1 cellular context compared by ENCODE assay signal in the genomic region with DNA sequence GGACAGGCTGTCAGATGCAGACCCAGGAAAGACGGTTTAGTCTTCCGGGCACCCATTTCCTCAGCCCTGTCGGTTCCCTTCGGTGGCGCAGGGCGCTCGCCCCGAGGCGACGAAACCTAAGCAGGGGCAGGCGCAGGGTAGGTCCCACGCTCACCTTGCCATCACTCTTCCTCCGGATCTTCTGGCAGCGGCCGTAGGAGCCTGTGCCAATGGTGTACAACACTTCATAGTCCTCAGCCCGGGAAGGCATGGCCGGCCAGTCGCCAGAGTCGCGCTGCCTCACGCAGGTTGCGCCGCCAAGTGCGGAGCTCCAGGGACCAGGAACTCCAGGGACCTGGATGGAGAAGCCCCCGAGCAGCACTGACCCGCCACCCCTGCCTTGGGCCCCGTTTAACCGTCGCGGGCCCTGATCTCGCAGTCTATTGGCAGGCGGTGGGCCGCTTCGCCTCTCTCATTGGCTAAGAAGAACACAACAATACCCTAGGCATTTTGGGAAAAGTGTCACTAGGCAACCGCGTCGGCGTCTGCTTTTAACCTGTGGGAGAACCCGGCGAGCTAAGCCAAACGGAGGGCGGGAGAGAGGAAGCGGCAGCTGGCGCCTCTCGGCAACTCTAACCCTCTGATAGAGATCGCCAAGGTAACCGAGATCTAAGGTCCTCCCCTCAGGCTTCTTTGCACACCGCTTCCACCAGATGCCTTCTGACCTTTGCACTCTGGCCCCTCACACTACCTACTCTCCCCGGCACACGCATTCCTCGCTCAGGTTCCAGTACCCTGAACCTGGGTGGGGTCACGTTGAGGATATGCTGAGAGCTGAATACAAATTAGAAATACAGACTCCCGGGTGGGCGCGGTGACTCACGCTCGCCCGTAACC.
TF ChIP-seq lines count a peak whose summit lies in the region.

TSS of gene NEK2 (minus strand) at position 392 of the 876 bp plus-strand sequence. CDS start at position 250, 142 bp downstream.

TF ChIP-seq in K562, 482 proteins besides CTCF, POLR2A, EP300 and RAD21 (continued from another document and continues in another):
- TF ChIP-seq, protein P1, sequence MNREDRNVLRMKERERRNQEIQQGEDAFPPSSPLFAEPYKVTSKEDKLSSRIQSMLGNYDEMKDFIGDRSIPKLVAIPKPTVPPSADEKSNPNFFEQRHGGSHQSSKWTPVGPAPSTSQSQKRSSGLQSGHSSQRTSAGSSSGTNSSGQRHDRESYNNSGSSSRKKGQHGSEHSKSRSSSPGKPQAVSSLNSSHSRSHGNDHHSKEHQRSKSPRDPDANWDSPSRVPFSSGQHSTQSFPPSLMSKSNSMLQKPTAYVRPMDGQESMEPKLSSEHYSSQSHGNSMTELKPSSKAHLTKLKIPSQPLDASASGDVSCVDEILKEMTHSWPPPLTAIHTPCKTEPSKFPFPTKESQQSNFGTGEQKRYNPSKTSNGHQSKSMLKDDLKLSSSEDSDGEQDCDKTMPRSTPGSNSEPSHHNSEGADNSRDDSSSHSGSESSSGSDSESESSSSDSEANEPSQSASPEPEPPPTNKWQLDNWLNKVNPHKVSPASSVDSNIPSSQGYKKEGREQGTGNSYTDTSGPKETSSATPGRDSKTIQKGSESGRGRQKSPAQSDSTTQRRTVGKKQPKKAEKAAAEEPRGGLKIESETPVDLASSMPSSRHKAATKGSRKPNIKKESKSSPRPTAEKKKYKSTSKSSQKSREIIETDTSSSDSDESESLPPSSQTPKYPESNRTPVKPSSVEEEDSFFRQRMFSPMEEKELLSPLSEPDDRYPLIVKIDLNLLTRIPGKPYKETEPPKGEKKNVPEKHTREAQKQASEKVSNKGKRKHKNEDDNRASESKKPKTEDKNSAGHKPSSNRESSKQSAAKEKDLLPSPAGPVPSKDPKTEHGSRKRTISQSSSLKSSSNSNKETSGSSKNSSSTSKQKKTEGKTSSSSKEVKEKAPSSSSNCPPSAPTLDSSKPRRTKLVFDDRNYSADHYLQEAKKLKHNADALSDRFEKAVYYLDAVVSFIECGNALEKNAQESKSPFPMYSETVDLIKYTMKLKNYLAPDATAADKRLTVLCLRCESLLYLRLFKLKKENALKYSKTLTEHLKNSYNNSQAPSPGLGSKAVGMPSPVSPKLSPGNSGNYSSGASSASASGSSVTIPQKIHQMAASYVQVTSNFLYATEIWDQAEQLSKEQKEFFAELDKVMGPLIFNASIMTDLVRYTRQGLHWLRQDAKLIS (CRISPR knock-in tag; IDR thresholded peaks at IDR 0.05), result peak; percentile 73
- no peak for TF ChIP-seq HNRNPK (IDR thresholded peaks at IDR 0.05; ENCODE audit: low read depth, low read length, poor library complexity, severe bottlenecking)
- TF ChIP-seq, protein P2, sequence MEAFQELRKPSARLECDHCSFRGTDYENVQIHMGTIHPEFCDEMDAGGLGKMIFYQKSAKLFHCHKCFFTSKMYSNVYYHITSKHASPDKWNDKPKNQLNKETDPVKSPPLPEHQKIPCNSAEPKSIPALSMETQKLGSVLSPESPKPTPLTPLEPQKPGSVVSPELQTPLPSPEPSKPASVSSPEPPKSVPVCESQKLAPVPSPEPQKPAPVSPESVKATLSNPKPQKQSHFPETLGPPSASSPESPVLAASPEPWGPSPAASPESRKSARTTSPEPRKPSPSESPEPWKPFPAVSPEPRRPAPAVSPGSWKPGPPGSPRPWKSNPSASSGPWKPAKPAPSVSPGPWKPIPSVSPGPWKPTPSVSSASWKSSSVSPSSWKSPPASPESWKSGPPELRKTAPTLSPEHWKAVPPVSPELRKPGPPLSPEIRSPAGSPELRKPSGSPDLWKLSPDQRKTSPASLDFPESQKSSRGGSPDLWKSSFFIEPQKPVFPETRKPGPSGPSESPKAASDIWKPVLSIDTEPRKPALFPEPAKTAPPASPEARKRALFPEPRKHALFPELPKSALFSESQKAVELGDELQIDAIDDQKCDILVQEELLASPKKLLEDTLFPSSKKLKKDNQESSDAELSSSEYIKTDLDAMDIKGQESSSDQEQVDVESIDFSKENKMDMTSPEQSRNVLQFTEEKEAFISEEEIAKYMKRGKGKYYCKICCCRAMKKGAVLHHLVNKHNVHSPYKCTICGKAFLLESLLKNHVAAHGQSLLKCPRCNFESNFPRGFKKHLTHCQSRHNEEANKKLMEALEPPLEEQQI (IDR thresholded peaks at IDR 0.05), result no peak
- TF ChIP-seq ZBTB8A (IDR thresholded peaks at IDR 0.05; ENCODE audit: partially characterized antibody), result no peak
- peak; percentile 94 for TF ChIP-seq SMARCE1 (IDR thresholded peaks at IDR 0.05)
- TF ChIP-seq ZBTB17 (CRISPR knock-in tag; IDR thresholded peaks at IDR 0.05), result 0 out of 2 replicates have a peak, but pooled peaks have one; percentile 52
- TF ChIP-seq SMAD3 (CRISPR knock-in tag; conservative IDR thresholded peaks at IDR 0.05), result no peak
- no peak for TF ChIP-seq MAFK (IDR thresholded peaks at IDR 0.05; ENCODE audit: low read length)
- TF ChIP-seq NR1H2 (CRISPR knock-in tag; IDR thresholded peaks at IDR 0.05), result no peak
- TF ChIP-seq TCF7 (IDR thresholded peaks at IDR 0.05; ENCODE audit: borderline replicate concordance), result no peak
- TF ChIP-seq ELF2 (CRISPR knock-in tag; IDR thresholded peaks at IDR 0.05), result no peak
- TF ChIP-seq AFF1 (IDR thresholded peaks at IDR 0.05; ENCODE audit: low read depth in 1 of 2, partially characterized antibody in 2 of 2), result peak; percentile 35 to 66
- no peak for TF ChIP-seq ZNF77 (CRISPR knock-in tag; IDR thresholded peaks at IDR 0.05)
- TF ChIP-seq PHF8 (IDR thresholded peaks at IDR 0.05; ENCODE audit: borderline replicate concordance, low read length), result peak; percentile 86
- no peak; the same call in 1 of the 2 replicates for TF ChIP-seq NCOA6 (IDR thresholded peaks at IDR 0.05)
- no peak for TF ChIP-seq RREB1 (CRISPR knock-in tag; IDR thresholded peaks at IDR 0.05)
- no peak for TF ChIP-seq THRAP3 (IDR thresholded peaks at IDR 0.05; ENCODE audit: borderline replicate concordance)
- no peak for TF ChIP-seq ARID2 (IDR thresholded peaks at IDR 0.05)
- TF ChIP-seq HNRNPL (IDR thresholded peaks at IDR 0.05; ENCODE audit: low read depth, low read length), result 0 out of 2 replicates have a peak, but pooled peaks have one; percentile 43
- no peak for TF ChIP-seq ZNF146 (CRISPR knock-in tag; IDR thresholded peaks at IDR 0.05; ENCODE audit: unreplicated experiment)
- no peak for TF ChIP-seq ZNF140 (CRISPR knock-in tag; IDR thresholded peaks at IDR 0.05)
- TF ChIP-seq KLF10 (CRISPR knock-in tag; IDR thresholded peaks at IDR 0.05), result no peak
- no peak for TF ChIP-seq CREBBP (IDR thresholded peaks at IDR 0.05; ENCODE audit: low read depth, low read length)
- TF ChIP-seq ZNF311 (CRISPR knock-in tag; IDR thresholded peaks at IDR 0.05), result no peak
- TF ChIP-seq HINFP (tag; conservative IDR thresholded peaks at IDR 0.05; ENCODE audit: low read depth), result no peak
- TF ChIP-seq ERF (CRISPR knock-in tag; IDR thresholded peaks at IDR 0.05), result no peak
- no peak for TF ChIP-seq ZNF589 (CRISPR knock-in tag; IDR thresholded peaks at IDR 0.05; ENCODE audit: low read depth)
- no peak for TF ChIP-seq TCFL5 (CRISPR knock-in tag; conservative IDR thresholded peaks at IDR 0.05)
- no peak for TF ChIP-seq POU5F1 (IDR thresholded peaks at IDR 0.05; ENCODE audit: borderline replicate concordance, low read depth, low read length, partially characterized antibody)
- TF ChIP-seq ZNF75A (CRISPR knock-in tag; IDR thresholded peaks at IDR 0.05), result peak; percentile 97
- peak; percentile 95 for TF ChIP-seq LEF1 (IDR thresholded peaks at IDR 0.05)
- no peak for TF ChIP-seq BRCA1 (IDR thresholded peaks at IDR 0.05)
- TF ChIP-seq BRCA1 (CRISPR knock-in tag; IDR thresholded peaks at IDR 0.05), result no peak
- no peak for TF ChIP-seq ZNF274 (IDR thresholded peaks at IDR 0.05; ENCODE audit: borderline replicate concordance, low read depth, low read length)
- peak; percentile 46 for TF ChIP-seq RNF2 (IDR thresholded peaks at IDR 0.05)
- TF ChIP-seq ESRRB (CRISPR knock-in tag; IDR thresholded peaks at IDR 0.05; ENCODE audit: borderline replicate concordance), result no peak
- no peak for TF ChIP-seq ETV6 (IDR thresholded peaks at IDR 0.05; ENCODE audit: borderline replicate concordance in 1 of 2, low read depth in 2 of 2, low read length in 1 of 2)
- peak; percentile 86; the same call in 1 of the 2 replicates for TF ChIP-seq ETV6 (CRISPR knock-in tag; IDR thresholded peaks at IDR 0.05; ENCODE audit: borderline replicate concordance)
- 0 out of 2 replicates have a peak, but pooled peaks have one; percentile 12 for TF ChIP-seq NFIC (IDR thresholded peaks at IDR 0.05)
- TF ChIP-seq U2AF1 (optimal IDR thresholded peaks at IDR 0.05; ENCODE audit: low read depth, low read length), result no peak
- no peak for TF ChIP-seq EWSR1 (IDR thresholded peaks at IDR 0.05; ENCODE audit: borderline replicate concordance, low read depth, partially characterized antibody)
- TF ChIP-seq ZKSCAN1 (IDR thresholded peaks at IDR 0.05; ENCODE audit: low read depth, low read length), result peak; percentile 80
- TF ChIP-seq MTA1 (IDR thresholded peaks at IDR 0.05; ENCODE audit: borderline replicate concordance), result peak; percentile 77; the same call in 1 of the 2 replicates
